In genomic region chr7:101814081-101814995, GRCh38 we compare ENCODE assay signal across 1 cellular context.
TF ChIP-seq lines count a peak whose summit lies in the region.

No MANE protein-coding gene starts in this region.

TF ChIP-seq in HepG2, 621 proteins besides CTCF, POLR2A, EP300 and RAD21 (continued from another document and continues in another):
- TF ChIP-seq EEA1 (CRISPR knock-in tag; IDR thresholded peaks at IDR 0.05; ENCODE audit: borderline replicate concordance): no peak
- TF ChIP-seq ZC3H4 (CRISPR knock-in tag; IDR thresholded peaks at IDR 0.05; ENCODE audit: borderline replicate concordance): no peak
- no peak for TF ChIP-seq ZSCAN22 (CRISPR knock-in tag; IDR thresholded peaks at IDR 0.05)
- no peak for TF ChIP-seq ZNF609 (CRISPR knock-in tag; IDR thresholded peaks at IDR 0.05; ENCODE audit: borderline replicate concordance)
- no peak for TF ChIP-seq U2AF1 (optimal IDR thresholded peaks at IDR 0.05; ENCODE audit: low read depth, low read length)
- no peak for TF ChIP-seq HHEX (CRISPR knock-in tag; IDR thresholded peaks at IDR 0.05)
- TF ChIP-seq MAX (IDR thresholded peaks at IDR 0.05): peak; percentile 96
- TF ChIP-seq AHR (CRISPR knock-in tag; IDR thresholded peaks at IDR 0.05): no peak
- no peak for TF ChIP-seq RELA (CRISPR knock-in tag; IDR thresholded peaks at IDR 0.05)
- TF ChIP-seq ZNF430 (CRISPR knock-in tag; IDR thresholded peaks at IDR 0.05): 0 out of 2 replicates have a peak, but pooled peaks have one; percentile 37
- peak; percentile 89 for TF ChIP-seq TFDP2 (CRISPR knock-in tag; IDR thresholded peaks at IDR 0.05)
- TF ChIP-seq ZNF615 (CRISPR knock-in tag; IDR thresholded peaks at IDR 0.05; ENCODE audit: borderline replicate concordance): no peak
- peak; percentile 55 for TF ChIP-seq YY1 (IDR thresholded peaks at IDR 0.05; ENCODE audit: insufficient read depth, insufficient replicate concordance, low read depth, low read length)
- peak; percentile 32; the same call in 1 of the 2 replicates for TF ChIP-seq ZNF33B (CRISPR knock-in tag; IDR thresholded peaks at IDR 0.05)
- TF ChIP-seq ISX (CRISPR knock-in tag; conservative IDR thresholded peaks at IDR 0.05): no peak
- TF ChIP-seq ATF5 (CRISPR knock-in tag; IDR thresholded peaks at IDR 0.05; ENCODE audit: low read depth): no peak
- peak; percentile 23; the same call in 1 of the 2 replicates for TF ChIP-seq BCL6 (CRISPR knock-in tag; IDR thresholded peaks at IDR 0.05)
- TF ChIP-seq ATF3 (CRISPR knock-in tag; IDR thresholded peaks at IDR 0.05): 0 out of 2 replicates have a peak, but pooled peaks have one; percentile 32
- TF ChIP-seq GFI1 (CRISPR knock-in tag; IDR thresholded peaks at IDR 0.05; ENCODE audit: borderline replicate concordance): no peak
- TF ChIP-seq MAF1 (CRISPR knock-in tag; IDR thresholded peaks at IDR 0.05; ENCODE audit: borderline replicate concordance): no peak
- TF ChIP-seq MEF2D (CRISPR knock-in tag; IDR thresholded peaks at IDR 0.05): no peak
- no peak for TF ChIP-seq ZBTB4 (CRISPR knock-in tag; IDR thresholded peaks at IDR 0.05; ENCODE audit: borderline replicate concordance)
- 0 out of 2 replicates have a peak, but pooled peaks have one; percentile 52 for TF ChIP-seq ZSCAN31 (CRISPR knock-in tag; IDR thresholded peaks at IDR 0.05; ENCODE audit: low read depth)
- TF ChIP-seq DBP (CRISPR knock-in tag; IDR thresholded peaks at IDR 0.05; ENCODE audit: not compliant biosample characterization): no peak
- TF ChIP-seq IRF1 (CRISPR knock-in tag; IDR thresholded peaks at IDR 0.05; ENCODE audit: low read depth): no peak
- TF ChIP-seq ZNF124 (CRISPR knock-in tag; IDR thresholded peaks at IDR 0.05): no peak
- no peak for TF ChIP-seq ZNF660 (CRISPR knock-in tag; IDR thresholded peaks at IDR 0.05; ENCODE audit: borderline replicate concordance, low read depth)
- TF ChIP-seq MXD4 (CRISPR knock-in tag; IDR thresholded peaks at IDR 0.05): no peak; the same call in 1 of the 2 replicates
- TF ChIP-seq BCLAF1 (IDR thresholded peaks at IDR 0.05): no peak
- TF ChIP-seq ZNF318 (CRISPR knock-in tag; IDR thresholded peaks at IDR 0.05): no peak
